In genomic region chr12:66387067-66387466, GRCh38 we compare ENCODE assay signal across 18 cellular contexts.
"Had no signal": no experiment of that assay in that cellular context is flagged by ENCODE, and none has a peak within 500 bp of the region (broad histone marks: within the 10 kb centered on the region; RNA-seq: fewer than 3 reads in every experiment).

No MANE protein-coding gene starts in this region.

- ATAC-seq: activated CD8-positive, alpha-beta T cell treated with anti-CD3 and anti-CD28 coated beads, Interleukin-2, amount 10 ng/mL, durations not matched to agents 7 days and 5 days; effector memory CD8-positive, alpha-beta T cell; left cardiac atrium; right lobe of liver had no signal

- H3K9me3 ChIP-seq: esophagus muscularis mucosa, right lobe of liver, thoracic aorta had no signal

- H3K27ac ChIP-seq: brain microvascular endothelial cell, dorsolateral prefrontal cortex, esophagus muscularis mucosa, right lobe of liver, thoracic aorta, WERI-Rb-1 had no signal

- H3K36me3 ChIP-seq: brain microvascular endothelial cell, right lobe of liver, thoracic aorta had no signal

- H3K4me1 ChIP-seq: esophagus muscularis mucosa, right lobe of liver had no signal

- H3K4me3 ChIP-seq: dorsolateral prefrontal cortex, esophagus muscularis mucosa, right lobe of liver, thoracic aorta had no signal

- DNase-seq: activated CD4-positive, alpha-beta T cell treated with anti-CD3 and anti-CD28 coated beads, Interleukin-2, amount 50 U/mL, for 1 hour; activated CD4-positive, CD25-positive, alpha-beta regulatory T cell treated with anti-CD3 and anti-CD28 coated beads, Interleukin-2, amount 50 U/mL, for 72 hours; activated CD8-positive, alpha-beta T cell treated with anti-CD3 and anti-CD28 coated beads, Interleukin-2, amount 10 ng/mL, durations not matched to agents 7 days and 5 days; activated gamma-delta T cell treated with Interleukin-2 at 50 U/mL for 16 hours; aorta; brain microvascular endothelial cell; central memory CD4-positive, alpha-beta T cell; dorsolateral prefrontal cortex; effector memory CD8-positive, alpha-beta T cell; hippocampal formation; left cardiac atrium; right lobe of liver; small intestine; stimulated activated CD4-positive, alpha-beta T cell treated with anti-CD3 and anti-CD28 coated beads, Interleukin-15, amount 100 ng/mL, for 24 hours; stimulated activated naive CD4-positive, alpha-beta T cell treated with Interleukin-2 at 50 U/mL for 16 hours; WERI-Rb-1 had no signal

- H3K27me3 ChIP-seq: brain microvascular endothelial cell, dorsolateral prefrontal cortex, esophagus muscularis mucosa, right lobe of liver had no signal
